In the genomic region with DNA sequence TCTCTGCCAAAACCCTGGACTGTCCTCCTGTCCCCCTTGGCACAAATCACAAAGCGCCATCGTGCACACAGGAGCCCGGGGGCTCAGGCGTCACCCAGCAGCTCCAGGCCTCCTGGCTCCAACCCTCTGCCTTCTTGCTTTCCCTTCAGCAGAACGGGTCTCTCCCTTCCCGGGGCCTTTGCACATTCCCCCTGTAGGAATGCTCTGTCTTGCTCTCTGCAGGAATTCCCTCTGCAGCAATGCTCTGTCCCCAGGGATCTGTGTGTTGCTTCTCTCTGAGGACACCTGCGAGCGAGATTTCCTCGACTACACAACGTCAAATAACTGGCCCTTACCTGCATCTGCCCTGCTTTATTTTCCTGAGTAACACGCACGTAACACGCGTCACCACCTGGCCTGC, we compare ENCODE assay signal across 22 cellular contexts. TPM values are rescaled to one million over a fixed set of nuclear protein-coding genes. Genes with fewer than 3 reads are reported as not detected.
DNase-seq lines count a peak whose midpoint lies in the region; ATAC-seq and TF ChIP-seq lines count a peak whose summit lies in the region.
"Had no signal": no experiment of that assay in that cellular context is flagged by ENCODE, and none has a peak within 500 bp of the region (broad histone marks: within the 10 kb centered on the region; RNA-seq: fewer than 3 reads in every experiment).

No MANE protein-coding gene starts in this region.

- H3K4me3 Mint-ChIP-seq in activated CD8-positive, alpha-beta memory T cell treated with anti-CD3 and anti-CD28 coated beads, Interleukin-2, amount 10 ng/mL, durations not matched to agents 7 days and 5 days = no peak overlapping the region
- H3K4me3 Mint-ChIP-seq in naive thymus-derived CD4-positive, alpha-beta T cell = peak overlapping the region in 8 of 10 donors; percentile 30 to 72 (median 64)
- H3K4me3 Mint-ChIP-seq: WTC11 had no signal

- no peak overlapping the region for H3K4me3 ChIP-seq in BLaER1 treated with 17β-estradiol and CSF1 and Interleukin-3, amounts not matched to agents 10 nM and 100 nM
- H3K4me3 ChIP-seq in naive thymus-derived CD4-positive, alpha-beta T cell (ENCODE audit: low read length) = no peak overlapping the region
- no peak overlapping the region for H3K4me3 ChIP-seq in prostate gland
- H3K4me3 ChIP-seq: breast epithelium, dorsolateral prefrontal cortex had no signal

- TF ChIP-seq POLR2A in prostate gland (IDR thresholded peaks at IDR 0.05) = no peak

- H3K27me3 ChIP-seq in BLaER1 treated with 17β-estradiol and CSF1 and Interleukin-3, amounts not matched to agents 10 nM and 100 nM = peaks cover 0 to 27% (median 0%) of the 10 kb centered on the region in 11 experiments; a peak in 7 of 22 replicates
- H3K27me3 ChIP-seq in naive thymus-derived CD4-positive, alpha-beta T cell (ENCODE audit: control insufficient read depth in 2 of 2, insufficient read depth in 2 of 2, low read length in 2 of 2) = no peaks in the 10 kb centered on the region
- no peaks in the 10 kb centered on the region for H3K27me3 ChIP-seq in prostate gland (replicated peaks; ENCODE audit: insufficient read depth)
- H3K27me3 ChIP-seq: breast epithelium, dorsolateral prefrontal cortex had no signal

- peaks cover 2% of the 10 kb centered on the region for H3K36me3 Mint-ChIP-seq in activated CD8-positive, alpha-beta memory T cell treated with anti-CD3 and anti-CD28 coated beads, Interleukin-2, amount 10 ng/mL, durations not matched to agents 7 days and 5 days
- peaks cover 0 to 12% (median 3%) of the 10 kb centered on the region in 5 donors for H3K36me3 Mint-ChIP-seq in naive thymus-derived CD4-positive, alpha-beta T cell
- H3K36me3 Mint-ChIP-seq: WTC11 had no signal

- CTCF ChIA-PET in activated CD8-positive, alpha-beta memory T cell treated with anti-CD3 and anti-CD28 coated beads, Interleukin-2, amount 10 ng/mL, durations not matched to agents 7 days and 5 days (lab: Charles Lee) = interaction anchor here (1.7 kb wide), 1 partner anchor 15 kb away, joined by 6 read pairs; no protein-coding TSS in a partner anchor
- CTCF ChIA-PET in naive thymus-derived CD4-positive, alpha-beta T cell (lab: Charles Lee) = interaction anchor here (1.1 to 1.4 kb wide), 3 partner anchors 12 to 80 kb away, joined by 3 to 4 read pairs (median 3); no protein-coding TSS in a partner anchor

- peaks cover 44% of the 10 kb centered on the region for H3K27me3 Mint-ChIP-seq in activated CD8-positive, alpha-beta memory T cell treated with anti-CD3 and anti-CD28 coated beads, Interleukin-2, amount 10 ng/mL, durations not matched to agents 7 days and 5 days
- peaks cover 0 to 12% (median 0%) of the 10 kb centered on the region in 5 donors for H3K27me3 Mint-ChIP-seq in naive thymus-derived CD4-positive, alpha-beta T cell

- H3K27ac ChIP-seq in BLaER1 treated with 17β-estradiol and CSF1 and Interleukin-3, amounts not matched to agents 10 nM and 100 nM = no peak overlapping the region
- peak overlapping the region; percentile 74 for H3K27ac ChIP-seq in naive thymus-derived CD4-positive, alpha-beta T cell (ENCODE audit: low read depth, low read length)
- no peak overlapping the region for H3K27ac ChIP-seq in prostate gland
- H3K27ac ChIP-seq: 22Rv1, breast epithelium, dorsolateral prefrontal cortex had no signal

- peak; percentile 53 for DNase-seq in NCI-H82 (lab: John Stamatoyannopoulos, UW)
- no peak for DNase-seq in NCI-H82 treated with DMSO at 0.1 percent for 48 hours (lab: John Stamatoyannopoulos, UW; ENCODE audit: unreplicated experiment)
- no peak for DNase-seq in activated CD8-positive, alpha-beta memory T cell treated with anti-CD3 and anti-CD28 coated beads, Interleukin-2, amount 10 ng/mL, durations not matched to agents 7 days and 5 days
- DNase-seq in naive thymus-derived CD4-positive, alpha-beta T cell = no peak
- DNase-seq in prostate gland (ENCODE audit: low spot score) = no peak
- DNase-seq in NCI-H1092 (lab: John Stamatoyannopoulos, UW) = no peak
- DNase-seq: C1 segment of cervical spinal cord, DMS53, dorsolateral prefrontal cortex, Kasumi-1, NCI-H1105, NCI-H2081 treated with DMSO at 0.1 percent for 48 hours, substantia nigra had no signal

- peak overlapping the region; percentile 7 for H3K27ac Mint-ChIP-seq in activated CD8-positive, alpha-beta memory T cell treated with anti-CD3 and anti-CD28 coated beads, Interleukin-2, amount 10 ng/mL, durations not matched to agents 7 days and 5 days
- peak overlapping the region in 1 of 9 donors; percentile 71 for H3K27ac Mint-ChIP-seq in naive thymus-derived CD4-positive, alpha-beta T cell
- H3K27ac Mint-ChIP-seq: WTC11 had no signal

- ATAC-seq in activated CD8-positive, alpha-beta memory T cell treated with anti-CD3 and anti-CD28 coated beads, Interleukin-2, amount 10 ng/mL, durations not matched to agents 7 days and 5 days = no peak
- no peak for ATAC-seq in naive thymus-derived CD4-positive, alpha-beta T cell
- ATAC-seq in HG03520 (IDR thresholded peaks at IDR 0.05; ENCODE audit: unreplicated experiment) = no peak
- ATAC-seq: WTC11 had no signal

- peaks cover 63 to 99% (median 96%) of the 10 kb centered on the region in 10 experiments for H3K4me1 ChIP-seq in BLaER1 treated with 17β-estradiol and CSF1 and Interleukin-3, amounts not matched to agents 10 nM and 100 nM
- peaks cover 89 to 94% of the 10 kb centered on the region in 2 donors for H3K4me1 ChIP-seq in naive thymus-derived CD4-positive, alpha-beta T cell (ENCODE audit: control insufficient read depth in 2 of 2, insufficient read depth in 2 of 2, low read length in 2 of 2)
- peaks cover 3% of the 10 kb centered on the region for H3K4me1 ChIP-seq in prostate gland (replicated peaks)
- H3K4me1 ChIP-seq: breast epithelium had no signal

- POLR2A ChIA-PET in naive thymus-derived CD4-positive, alpha-beta T cell (lab: Charles Lee) = interaction anchor here (0.7 to 5.2 kb wide), 10 partner anchors 10 to 81 kb away, joined by 3 to 128 read pairs (median 7); partner anchors contain the start of genes CFAP97D2 and RASA3

- H3K36me3 ChIP-seq in BLaER1 treated with 17β-estradiol and CSF1 and Interleukin-3, amounts not matched to agents 10 nM and 100 nM = no peaks in the 10 kb centered on the region
- H3K36me3 ChIP-seq in naive thymus-derived CD4-positive, alpha-beta T cell (ENCODE audit: control insufficient read depth in 2 of 3, insufficient read depth in 3 of 3, low read length in 3 of 3) = no peaks in the 10 kb centered on the region
- no peaks in the 10 kb centered on the region for H3K36me3 ChIP-seq in prostate gland
- H3K36me3 ChIP-seq: breast epithelium had no signal

- peak overlapping the region; percentile 79 to 93 (median 84); a peak in 21 of 22 replicates for H3K4me2 ChIP-seq in BLaER1 treated with 17β-estradiol and CSF1 and Interleukin-3, amounts not matched to agents 10 nM and 100 nM

- intact Hi-C loops in naive thymus-derived CD4-positive, alpha-beta T cell (cut with micrococcal nuclease) = no loop called here
- intact Hi-C loops in prostate gland (cut with DNase I) = no loop called here

- H3K9me3 Mint-ChIP-seq in activated CD8-positive, alpha-beta memory T cell treated with anti-CD3 and anti-CD28 coated beads, Interleukin-2, amount 10 ng/mL, durations not matched to agents 7 days and 5 days (ENCODE audit: low read depth) = no peaks in the 10 kb centered on the region
- H3K9me3 Mint-ChIP-seq in naive thymus-derived CD4-positive, alpha-beta T cell = peaks cover 0 to 2% (median 0%) of the 10 kb centered on the region in 11 donors
- H3K9me3 Mint-ChIP-seq: WTC11 had no signal

- H3K9me3 ChIP-seq in BLaER1 treated with 17β-estradiol and CSF1 and Interleukin-3, amounts not matched to agents 10 nM and 100 nM (replicated peaks in 1 of 11) = no peaks in the 10 kb centered on the region
- H3K9me3 ChIP-seq in naive thymus-derived CD4-positive, alpha-beta T cell (ENCODE audit: control insufficient read depth in 2 of 3, low read length in 3 of 3) = no peaks in the 10 kb centered on the region
- no peaks in the 10 kb centered on the region for H3K9me3 ChIP-seq in prostate gland
- H3K9me3 ChIP-seq: breast epithelium had no signal

- peaks cover 57% of the 10 kb centered on the region for H3K4me1 Mint-ChIP-seq in activated CD8-positive, alpha-beta memory T cell treated with anti-CD3 and anti-CD28 coated beads, Interleukin-2, amount 10 ng/mL, durations not matched to agents 7 days and 5 days
- peaks cover 41 to 60% (median 59%) of the 10 kb centered on the region in 7 donors for H3K4me1 Mint-ChIP-seq in naive thymus-derived CD4-positive, alpha-beta T cell
- H3K4me1 Mint-ChIP-seq: WTC11 had no signal

- peaks cover 0 to 9% (median 0%) of the 10 kb centered on the region in 11 experiments; a peak in 3 of 22 replicates for H4K20me1 ChIP-seq in BLaER1 treated with 17β-estradiol and CSF1 and Interleukin-3, amounts not matched to agents 10 nM and 100 nM

- 85% methylated on average over 14 of the region's 14 CpGs for WGBS in prostate gland

- 0 out of 22 replicates have a peak overlapping the region, but pooled peaks of 1 of the 11 experiments have one; percentile 14 for H3K9ac ChIP-seq in BLaER1 treated with 17β-estradiol and CSF1 and Interleukin-3, amounts not matched to agents 10 nM and 100 nM

- no peak for TF ChIP-seq CTCF in prostate gland (IDR thresholded peaks at IDR 0.05)

RNA-seq across cellular contexts. Expression of gene RASA3, which starts 13.3 kb away (rescaled TPM):
- total RNA-seq in activated CD8-positive, alpha-beta memory T cell treated with anti-CD3 and anti-CD28 coated beads, Interleukin-2, amount 10 ng/mL, durations not matched to agents 7 days and 5 days = 10 to 100 TPM; 16.3 to 49.2 TPM
- total RNA-seq in naive thymus-derived CD4-positive, alpha-beta T cell = 100 to 1,000 TPM; 110 to 227 (median 199) TPM
- polyA plus RNA-seq in naive thymus-derived CD4-positive, alpha-beta T cell = 100 to 1,000 TPM; 109 to 195 TPM
- 10 to 100 TPM in 1 of 2 donors, 1 to 10 TPM in 1; 8.6 to 12.5 TPM for total RNA-seq in prostate gland

RNA-seq across cellular contexts. Expression of gene CFAP97D2, which starts 33.3 kb away (rescaled TPM):
- total RNA-seq in activated CD8-positive, alpha-beta memory T cell treated with anti-CD3 and anti-CD28 coated beads, Interleukin-2, amount 10 ng/mL, durations not matched to agents 7 days and 5 days = not detected
- 1 to 10 TPM in 1 of 5 experiments, under 1 TPM in 1, not detected in 3; 0.27 to 1.1 TPM for total RNA-seq in naive thymus-derived CD4-positive, alpha-beta T cell
- under 1 TPM in 1 of 2 donors, not detected in 1; 0.33 TPM for polyA plus RNA-seq in naive thymus-derived CD4-positive, alpha-beta T cell
- total RNA-seq in prostate gland = under 1 TPM in 1 of 2 donors, not detected in 1; 0.62 TPM
- total RNA-seq: breast epithelium; liver; OCI-LY7; T-helper 2 cell treated with Interferon-gamma antibody and Interleukin-4, amounts not matched to agents 100 ng/mL and 5 ng/mL, for 36 hours; WTC11 had no signal
- polyA plus RNA-seq: esophagus, liver had no signal
